In genomic region chr18:70709124-70709523, GRCh38 we compare ENCODE assay signal across 28 cellular contexts.
"Had no signal": no experiment of that assay in that cellular context is flagged by ENCODE, and none has a peak within 500 bp of the region (broad histone marks: within the 10 kb centered on the region; RNA-seq: fewer than 3 reads in every experiment).

No MANE protein-coding gene starts in this region.

- H3K9ac ChIP-seq: KMS-11 had no signal

- H3K27me3 Mint-ChIP-seq: activated CD8-positive, alpha-beta T cell treated with anti-CD3 and anti-CD28 coated beads for 36 hours; activated naive CD8-positive, alpha-beta T cell; T-cell had no signal

- DNase-seq: activated CD4-positive, alpha-beta T cell treated with anti-CD3 and anti-CD28 coated beads for 4 hours; activated CD4-positive, CD25-positive, alpha-beta regulatory T cell; activated CD8-positive, alpha-beta memory T cell treated with anti-CD3 and anti-CD28 coated beads, Interleukin-2, amount 50 U/mL, for 4 hours; activated CD8-positive, alpha-beta T cell treated with anti-CD3 and anti-CD28 coated beads for 36 hours; activated gamma-delta T cell treated with Interleukin-2 at 50 U/mL for 16 hours; activated T-cell treated with anti-CD3 and anti-CD28 coated beads, Interleukin-2, amount 50 U/mL, for 72 hours; amygdala; colonic mucosa; MV-4-11; NCI-H1105; NCI-H1436; NCI-H1694 treated with DMSO at 0.1 percent for 48 hours; NCI-H2029 treated with DMSO at 0.1 percent for 48 hours; NCI-H510A treated with DMSO at 0.1 percent for 48 hours; NCI-H69; NK-92 treated with Interleukin-12 subunit alpha and Interleukin-12 subunit beta, amount 100 ng/mL, for 24 hours; Peyer's patch; Right ventricle myocardium superior; T-cell; T-helper 2 cell; T1000 had no signal

- H3K36me3 ChIP-seq: colonic mucosa, Peyer's patch, SJSA1 had no signal

- H3K4me3 ChIP-seq: colonic mucosa, Peyer's patch, SJSA1 had no signal

- ATAC-seq: activated CD8-positive, alpha-beta T cell treated with anti-CD3 and anti-CD28 coated beads for 36 hours; activated T-cell treated with anti-CD3 and anti-CD28 coated beads, Interleukin-2, amount 50 U/mL, for 72 hours; SK-N-SH treated with all-trans-retinoic acid at 6 μM for 48 hours had no signal

- H3K4me2 ChIP-seq: KMS-11 had no signal

- H3K27me3 ChIP-seq: colonic mucosa, Peyer's patch, SJSA1 had no signal

- H3K27ac Mint-ChIP-seq: activated CD8-positive, alpha-beta T cell treated with anti-CD3 and anti-CD28 coated beads for 36 hours; activated naive CD8-positive, alpha-beta T cell; activated T-cell treated with anti-CD3 and anti-CD28 coated beads, Interleukin-2, amount 50 U/mL, for 72 hours; activated T-helper 2 cell treated with anti-CD3 and anti-CD28 coated beads, Interferon-gamma antibody, Interleukin-2, Interleukin-4, amounts not matched to agents 10 μg/mL and 5 μg/mL and 100 μg/mL, durations not matched to agents 14 hours and 24 hours and 36 hours had no signal

- H3K4me1 ChIP-seq: colonic mucosa, Peyer's patch, SJSA1 had no signal

- H3K9me3 ChIP-seq: colonic mucosa, Peyer's patch, SJSA1 had no signal

- H3K27ac ChIP-seq: colonic mucosa, KMS-11, Peyer's patch, RWPE1, SJSA1, VCaP had no signal

- H3K4me3 Mint-ChIP-seq: activated CD8-positive, alpha-beta T cell treated with anti-CD3 and anti-CD28 coated beads for 36 hours; activated naive CD8-positive, alpha-beta T cell; activated T-cell treated with anti-CD3 and anti-CD28 coated beads, Interleukin-2, amount 50 U/mL, for 72 hours; T-cell had no signal
